Comparison of ENCODE assay signal across 21 cellular contexts in genomic region chr2:42211291-42211690, GRCh38. TPM values are rescaled to one million over a fixed set of nuclear protein-coding genes. Genes with fewer than 3 reads are reported as not detected.
A peak's percentile ranks its signal among the peaks of the same experiment; 100 is the strongest.
DNase-seq lines count a peak whose midpoint lies in the region; ATAC-seq and TF ChIP-seq lines count a peak whose summit lies in the region.
"Had no signal": no experiment of that assay in that cellular context is flagged by ENCODE, and none has a peak within 500 bp of the region (broad histone marks: within the 10 kb centered on the region; RNA-seq: fewer than 3 reads in every experiment).

No MANE protein-coding gene starts in this region.

- POLR2A ChIA-PET in Caco-2 (lab: Charles Lee): no interaction called here

- H3K4me2 ChIP-seq in trophoblast cell (ENCODE audit: low read length) (no peak overlapping the region), smooth muscle cell (no peak overlapping the region)
- H3K4me2 ChIP-seq: BLaER1 treated with 17β-estradiol and CSF1 and Interleukin-3, amounts not matched to agents 10 nM and 100 nM; KMS-11 had no signal

- H3K36me3 ChIP-seq in CD4-positive, CD25-positive, alpha-beta regulatory T cell (ENCODE audit: control insufficient read depth, insufficient read depth, low read length): peaks cover 21% of the 10 kb centered on the region
- H3K36me3 ChIP-seq in Caco-2 (ENCODE audit: control insufficient read depth, insufficient read depth, low read length) (no peaks in the 10 kb centered on the region; the same call in 1 of the 2 replicates), trophoblast cell (ENCODE audit: control insufficient read depth in 1 of 2, insufficient read depth in 2 of 2, low read length in 2 of 2) (no peaks in the 10 kb centered on the region), smooth muscle cell (ENCODE audit: low read depth) (no peaks in the 10 kb centered on the region)
- H3K36me3 ChIP-seq: SJSA1 had no signal

- no peaks in the 10 kb centered on the region for H3F3A ChIP-seq in smooth muscle cell (ENCODE audit: low read depth)

- no peak overlapping the region for H2BK5ac ChIP-seq in trophoblast cell (ENCODE audit: low read depth, low read length, poor library complexity)

- H3K4me3 ChIP-seq in CD4-positive, CD25-positive, alpha-beta regulatory T cell (ENCODE audit: low read depth, low read length): peak overlapping the region; percentile 49
- no peak overlapping the region for H3K4me3 ChIP-seq in Caco-2 (ENCODE audit: low read depth, low read length)
- H3K4me3 ChIP-seq in trophoblast cell (ENCODE audit: low read depth, low read length): no peak overlapping the region
- no peak overlapping the region for H3K4me3 ChIP-seq in smooth muscle cell
- H3K4me3 ChIP-seq: BLaER1 treated with 17β-estradiol and CSF1 and Interleukin-3, amounts not matched to agents 10 nM and 100 nM; SJSA1 had no signal

- H4K8ac ChIP-seq in trophoblast cell (ENCODE audit: low read depth, low read length): no peak overlapping the region

- H3K9me3 Mint-ChIP-seq in CD4-positive, CD25-positive, alpha-beta regulatory T cell: no peaks in the 10 kb centered on the region
- no peaks in the 10 kb centered on the region for H3K9me3 Mint-ChIP-seq in Caco-2 (ENCODE audit: unreplicated experiment)
- H3K9me3 Mint-ChIP-seq in central memory CD8-positive, alpha-beta T cell: no peaks in the 10 kb centered on the region
- H3K9me3 Mint-ChIP-seq in activated T-cell treated with anti-CD3 and anti-CD28 coated beads, Interleukin-2, amount 50 U/mL, for 4 hours: no peaks in the 10 kb centered on the region

- DNase-seq in CD4-positive, CD25-positive, alpha-beta regulatory T cell: no peak
- DNase-seq in Caco-2 (no peak), trophoblast cell (no peak), cerebellar cortex (ENCODE audit: low spot score) (no peak), smooth muscle cell (lab: John Stamatoyannopoulos, UW; ENCODE audit: unreplicated experiment) (no peak)
- DNase-seq in central memory CD8-positive, alpha-beta T cell (ENCODE audit: low spot score in 2 of 2): no peak
- DNase-seq in activated T-cell treated with anti-CD3 and anti-CD28 coated beads, Interleukin-2, amount 50 U/mL, for 4 hours: no peak
- DNase-seq: AML-193, IMR-90, MM.1S, NCI-H2029 treated with DMSO at 0.1 percent for 48 hours, NCI-H446 treated with DMSO at 0.1 percent for 48 hours, NCI-H526, NCI-H82, Right ventricle myocardium superior, RPMI8226 had no signal

- WGBS in trophoblast cell (ENCODE audit: extremely low coverage, insufficient coverage, insufficient read length): no CpG with 5 or more reads among the region's 5 CpGs
- 79% methylated on average over 5 of the region's 5 CpGs for WGBS in smooth muscle cell (ENCODE audit: low lambda C conversion rate)

- H3K9ac ChIP-seq in trophoblast cell (ENCODE audit: low read length) (no peak overlapping the region), smooth muscle cell (ENCODE audit: low read depth) (no peak overlapping the region)
- H3K9ac ChIP-seq: BLaER1 treated with 17β-estradiol and CSF1 and Interleukin-3, amounts not matched to agents 10 nM and 100 nM; KMS-11 had no signal

- peak overlapping the region; percentile 1 to 55 (median 5) for H3K27ac Mint-ChIP-seq in CD4-positive, CD25-positive, alpha-beta regulatory T cell
- peak overlapping the region; percentile 4 for H3K27ac Mint-ChIP-seq in Caco-2 (ENCODE audit: unreplicated experiment)
- H3K27ac Mint-ChIP-seq in central memory CD8-positive, alpha-beta T cell (ENCODE audit: low read depth): no peak overlapping the region

- intact Hi-C loops in Caco-2 (cut with micrococcal nuclease; ENCODE audit: unreplicated experiment): no loop called here

- H2AFZ ChIP-seq in trophoblast cell (ENCODE audit: insufficient read depth, low read length, poor library complexity): no peak overlapping the region
- no peak overlapping the region for H2AFZ ChIP-seq in smooth muscle cell (ENCODE audit: low read depth)

- H3K79me2 ChIP-seq in trophoblast cell (ENCODE audit: control insufficient read depth, insufficient read depth, low read length, poor library complexity) (no peaks in the 10 kb centered on the region), smooth muscle cell (ENCODE audit: low read depth) (peaks cover 96% of the 10 kb centered on the region)

- H4K91ac ChIP-seq in trophoblast cell (ENCODE audit: low read depth, low read length): no peak overlapping the region

- no TSS peak for BruUV-seq in Caco-2 (replicated peaks; lab: Mats Ljungman, UMichigan)

- H3K23ac ChIP-seq in trophoblast cell (ENCODE audit: low read length): peak overlapping the region; percentile 74

- no peaks in the 10 kb centered on the region for H3K9me3 ChIP-seq in CD4-positive, CD25-positive, alpha-beta regulatory T cell (ENCODE audit: control insufficient read depth in 2 of 2, low read length in 2 of 2)
- H3K9me3 ChIP-seq in Caco-2 (no peaks in the 10 kb centered on the region), trophoblast cell (ENCODE audit: insufficient read depth, low read depth, low read length) (no peaks in the 10 kb centered on the region), smooth muscle cell (replicated peaks; ENCODE audit: low read depth) (no peaks in the 10 kb centered on the region)
- H3K9me3 ChIP-seq: SJSA1 had no signal

- no peak for TF ChIP-seq CTCF in Caco-2 (IDR thresholded peaks at IDR 0.05; ENCODE audit: insufficient read depth in 1 of 2, low read depth in 1 of 2, low read length in 1 of 2, severe bottlenecking in 1 of 2, unreplicated experiment in 1 of 2)
- TF ChIP-seq CTCF in smooth muscle cell (IDR thresholded peaks at IDR 0.05; ENCODE audit: borderline replicate concordance, insufficient read depth, poor library complexity, severe bottlenecking): no peak

- peaks cover 10% of the 10 kb centered on the region for H4K20me1 ChIP-seq in smooth muscle cell (ENCODE audit: low read depth)

- no peak overlapping the region for H2BK12ac ChIP-seq in trophoblast cell (ENCODE audit: low read length)

- H3K4ac ChIP-seq in trophoblast cell (ENCODE audit: low read depth, low read length): no peak overlapping the region

- no peak overlapping the region for H2AK5ac ChIP-seq in trophoblast cell (ENCODE audit: low read length)

- no peaks in the 10 kb centered on the region for H3K27me3 Mint-ChIP-seq in CD4-positive, CD25-positive, alpha-beta regulatory T cell
- H3K27me3 Mint-ChIP-seq in Caco-2 (ENCODE audit: insufficient read depth, unreplicated experiment): no peaks in the 10 kb centered on the region
- H3K27me3 Mint-ChIP-seq in central memory CD8-positive, alpha-beta T cell: no peaks in the 10 kb centered on the region
- no peaks in the 10 kb centered on the region for H3K27me3 Mint-ChIP-seq in activated T-cell treated with anti-CD3 and anti-CD28 coated beads, Interleukin-2, amount 50 U/mL, for 4 hours (ENCODE audit: low read depth)

- H3K14ac ChIP-seq in trophoblast cell (ENCODE audit: low read length): no peak overlapping the region

- peaks cover 10% of the 10 kb centered on the region for H3K36me3 Mint-ChIP-seq in CD4-positive, CD25-positive, alpha-beta regulatory T cell
- peaks cover 10% of the 10 kb centered on the region for H3K36me3 Mint-ChIP-seq in Caco-2 (ENCODE audit: insufficient read depth, unreplicated experiment)
- peaks cover 15% of the 10 kb centered on the region for H3K36me3 Mint-ChIP-seq in central memory CD8-positive, alpha-beta T cell (ENCODE audit: insufficient read depth)
- H3K36me3 Mint-ChIP-seq in activated T-cell treated with anti-CD3 and anti-CD28 coated beads, Interleukin-2, amount 50 U/mL, for 4 hours (ENCODE audit: insufficient read depth): peaks cover 10% of the 10 kb centered on the region

- H3K4me1 Mint-ChIP-seq in CD4-positive, CD25-positive, alpha-beta regulatory T cell: peaks cover 46 to 83% (median 65%) of the 10 kb centered on the region in 4 donors
- H3K4me1 Mint-ChIP-seq in Caco-2 (ENCODE audit: low read depth, unreplicated experiment): peaks cover 6% of the 10 kb centered on the region
- H3K4me1 Mint-ChIP-seq in central memory CD8-positive, alpha-beta T cell: peaks cover 50% of the 10 kb centered on the region
- peaks cover 73% of the 10 kb centered on the region for H3K4me1 Mint-ChIP-seq in activated T-cell treated with anti-CD3 and anti-CD28 coated beads, Interleukin-2, amount 50 U/mL, for 4 hours (ENCODE audit: low read depth)

- H4K12ac ChIP-seq in trophoblast cell (ENCODE audit: low read depth, low read length): no peak overlapping the region

- H3K79me1 ChIP-seq in trophoblast cell (ENCODE audit: low read length): no peaks in the 10 kb centered on the region

- H3K27ac ChIP-seq in CD4-positive, CD25-positive, alpha-beta regulatory T cell (ENCODE audit: insufficient read depth, low read length, poor library complexity, severe bottlenecking): no peak overlapping the region
- H3K27ac ChIP-seq in trophoblast cell (ENCODE audit: low read depth, low read length) (no peak overlapping the region), smooth muscle cell (ENCODE audit: low read depth) (no peak overlapping the region)
- H3K27ac ChIP-seq: BLaER1 treated with 17β-estradiol and CSF1 and Interleukin-3, amounts not matched to agents 10 nM and 100 nM; KMS-11; SJSA1 had no signal

- CTCF ChIA-PET in Caco-2 (lab: Charles Lee): no interaction called here

- peaks cover 56% of the 10 kb centered on the region for H3K4me1 ChIP-seq in CD4-positive, CD25-positive, alpha-beta regulatory T cell (ENCODE audit: control insufficient read depth, insufficient read depth, low read length, poor library complexity, severe bottlenecking)
- H3K4me1 ChIP-seq in Caco-2: 0 out of 2 replicates have a peak, but pooled peaks cover 3% of the 10 kb centered on the region
- H3K4me1 ChIP-seq in trophoblast cell (ENCODE audit: control insufficient read depth in 1 of 2, insufficient read depth in 2 of 2, low read length in 2 of 2): no peaks in the 10 kb centered on the region
- no peaks in the 10 kb centered on the region for H3K4me1 ChIP-seq in smooth muscle cell (ENCODE audit: low read depth)

- no peak overlapping the region for H3K18ac ChIP-seq in trophoblast cell (ENCODE audit: low read length)

- ATAC-seq in CD4-positive, CD25-positive, alpha-beta regulatory T cell (ENCODE audit: low read depth in 2 of 2): no peak
- ATAC-seq in central memory CD8-positive, alpha-beta T cell (replicated peaks; ENCODE audit: extremely low read depth, poor library complexity, severe bottlenecking): no peak
- no peak for ATAC-seq in activated T-cell treated with anti-CD3 and anti-CD28 coated beads, Interleukin-2, amount 50 U/mL, for 4 hours
- ATAC-seq in GM21447 (IDR thresholded peaks at IDR 0.05; ENCODE audit: unreplicated experiment): no peak
- ATAC-seq: HCT116 had no signal

- no peak overlapping the region for H2BK120ac ChIP-seq in trophoblast cell (ENCODE audit: insufficient read depth, low read length, poor library complexity)

- no peaks in the 10 kb centered on the region for H3K27me3 ChIP-seq in CD4-positive, CD25-positive, alpha-beta regulatory T cell (ENCODE audit: control insufficient read depth, insufficient read depth, low read length)
- no peaks in the 10 kb centered on the region for H3K27me3 ChIP-seq in Caco-2 (replicated peaks; ENCODE audit: control insufficient read depth, insufficient read depth, low read length)
- no peaks in the 10 kb centered on the region for H3K27me3 ChIP-seq in trophoblast cell (ENCODE audit: insufficient read depth, low read length)
- no peaks in the 10 kb centered on the region for H3K27me3 ChIP-seq in smooth muscle cell (ENCODE audit: low read depth)
- H3K27me3 ChIP-seq: BLaER1 treated with 17β-estradiol and CSF1 and Interleukin-3, amounts not matched to agents 10 nM and 100 nM; SJSA1 had no signal

- peak overlapping the region in 3 of 4 donors; percentile 10 to 65 (median 59) for H3K4me3 Mint-ChIP-seq in CD4-positive, CD25-positive, alpha-beta regulatory T cell
- no peak overlapping the region for H3K4me3 Mint-ChIP-seq in Caco-2 (ENCODE audit: unreplicated experiment)
- peak overlapping the region; percentile 29 for H3K4me3 Mint-ChIP-seq in central memory CD8-positive, alpha-beta T cell
- no peak overlapping the region for H3K4me3 Mint-ChIP-seq in activated T-cell treated with anti-CD3 and anti-CD28 coated beads, Interleukin-2, amount 50 U/mL, for 4 hours

RNA-seq across cellular contexts. Expression of gene EML4, which starts 42.1 kb away (rescaled TPM):
- 293 TPM for total RNA-seq in CD4-positive, CD25-positive, alpha-beta regulatory T cell
- polyA plus RNA-seq in CD4-positive, CD25-positive, alpha-beta regulatory T cell: 10 to 100 TPM; 83.7 to 92.7 (median 89.7) TPM
- total RNA-seq in Caco-2 (2022) (122 and 125 TPM in 2 replicates), smooth muscle cell (46.2 and 55.9 TPM in 2 replicates)
- 32.8 and 33.8 TPM in 2 replicates for polyA plus RNA-seq in trophoblast cell (2013)
- total RNA-seq in activated T-cell treated with anti-CD3 and anti-CD28 coated beads, Interleukin-2, amount 50 U/mL, for 4 hours: 10 to 100 TPM; 57.1 to 60.0 (median 58.2) TPM
- polyA plus RNA-seq in smooth muscle cell: 33.6 and 39.9 TPM in 2 replicates

Comparison
In these comparisons a context has a peak if more than half of its experiments do, and no peak if none do; other contexts are left out.
1. H3K4me3 Mint-ChIP-seq: peak in CD4-positive, CD25-positive, alpha-beta regulatory T cell (3 of 4) and central memory CD8-positive, alpha-beta T cell (single experiment); none in Caco-2 (single experiment) and activated T-cell treated with anti-CD3 and anti-CD28 coated beads, Interleukin-2, amount 50 U/mL, for 4 hours (single experiment).